2 cellular contexts compared by ENCODE assay signal in genomic region chr19:48750351-48750750, GRCh38.
TF ChIP-seq lines count a peak whose summit lies in the region.

No MANE protein-coding gene starts in this region.

TF ChIP-seq in SK-N-SH, 30 proteins besides CTCF, POLR2A, EP300 and RAD21 (continued from another document):
- no peak for TF ChIP-seq POLR2AphosphoS5 (IDR thresholded peaks at IDR 0.05; ENCODE audit: low read depth, low read length)
- no peak for TF ChIP-seq RCOR1 (IDR thresholded peaks at IDR 0.05; ENCODE audit: low read length)
- TF ChIP-seq, protein P1, sequence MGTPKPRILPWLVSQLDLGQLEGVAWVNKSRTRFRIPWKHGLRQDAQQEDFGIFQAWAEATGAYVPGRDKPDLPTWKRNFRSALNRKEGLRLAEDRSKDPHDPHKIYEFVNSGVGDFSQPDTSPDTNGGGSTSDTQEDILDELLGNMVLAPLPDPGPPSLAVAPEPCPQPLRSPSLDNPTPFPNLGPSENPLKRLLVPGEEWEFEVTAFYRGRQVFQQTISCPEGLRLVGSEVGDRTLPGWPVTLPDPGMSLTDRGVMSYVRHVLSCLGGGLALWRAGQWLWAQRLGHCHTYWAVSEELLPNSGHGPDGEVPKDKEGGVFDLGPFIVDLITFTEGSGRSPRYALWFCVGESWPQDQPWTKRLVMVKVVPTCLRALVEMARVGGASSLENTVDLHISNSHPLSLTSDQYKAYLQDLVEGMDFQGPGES (IDR thresholded peaks at IDR 0.05; ENCODE audit: low read depth, low read length): no peak

TF ChIP-seq in HEK293T, 16 proteins besides CTCF, POLR2A, EP300 and RAD21 (continued from another document):
- TF ChIP-seq LEF1 (IDR thresholded peaks at IDR 0.05; ENCODE audit: borderline replicate concordance) (no peak), NFRKB (IDR thresholded peaks at IDR 0.05) (no peak), SP1 (IDR thresholded peaks at IDR 0.05) (no peak), FOXK2 (IDR thresholded peaks at IDR 0.05) (no peak), ARNT (IDR thresholded peaks at IDR 0.05) (no peak), ELF4 (IDR thresholded peaks at IDR 0.05) (no peak), TARDBP (IDR thresholded peaks at IDR 0.05) (no peak), HDGF (IDR thresholded peaks at IDR 0.05; ENCODE audit: borderline replicate concordance) (no peak), BHLHE40 (IDR thresholded peaks at IDR 0.05; ENCODE audit: borderline replicate concordance) (no peak), PKNOX1 (IDR thresholded peaks at IDR 0.05) (no peak), FOXM1 (IDR thresholded peaks at IDR 0.05; ENCODE audit: borderline replicate concordance) (no peak), FOXA1 (IDR thresholded peaks at IDR 0.05) (no peak)
